ENCODE assay signal across 19 cellular contexts in the genomic region with DNA sequence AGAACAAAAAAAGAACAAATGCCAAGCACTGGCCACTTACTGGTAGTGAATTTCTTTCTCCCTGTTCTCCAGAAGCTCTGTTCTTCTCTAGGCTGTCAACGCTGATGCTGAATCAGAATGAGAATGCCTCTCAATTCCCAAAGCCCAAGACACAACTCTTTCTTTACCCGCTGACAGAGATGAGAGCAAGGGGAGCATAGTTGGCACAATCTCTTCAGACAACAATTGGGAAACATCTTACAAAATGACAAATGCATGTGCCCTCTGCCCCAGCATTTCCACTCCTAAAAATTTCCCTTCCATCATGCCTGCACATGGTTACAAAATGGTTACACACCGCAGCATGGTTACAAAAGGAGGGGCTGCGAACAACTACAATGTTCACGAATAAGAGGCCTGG. TPM values are rescaled to one million over a fixed set of nuclear protein-coding genes. Genes with fewer than 3 reads are reported as not detected.
DNase-seq lines count a peak whose midpoint lies in the region; ATAC-seq, FAIRE-seq and TF ChIP-seq lines count a peak whose summit lies in the region.
"Had no signal": no experiment of that assay in that cellular context is flagged by ENCODE, and none has a peak within 500 bp of the region (broad histone marks: within the 10 kb centered on the region; RNA-seq: fewer than 3 reads in every experiment).

No MANE protein-coding gene starts in this region.

- no peak overlapping the region for H3K27ac ChIP-seq in GM23338 (ENCODE audit: low read depth)
- no peak overlapping the region for H3K27ac ChIP-seq in astrocyte (ENCODE audit: low read depth, low read length)
- no peak overlapping the region for H3K27ac ChIP-seq in stomach
- H3K27ac ChIP-seq: A549, RWPE1 had no signal

- no peak for TF ChIP-seq CTCF in GM23338 (conservative IDR thresholded peaks at IDR 0.05; ENCODE audit: low read depth in 2 of 2)
- TF ChIP-seq CTCF in astrocyte (IDR thresholded peaks at IDR 0.05; ENCODE audit: insufficient read depth, low read depth, low read length): no peak
- no peak for TF ChIP-seq CTCF in stomach (IDR thresholded peaks at IDR 0.05)

- ATAC-seq in GM23338 (no peak), left lobe of liver (peak; percentile 32), sciatic nerve (peak; percentile 27), HG03565 (IDR thresholded peaks at IDR 0.05; ENCODE audit: unreplicated experiment) (no peak)
- ATAC-seq: A549 had no signal

- H3K4me1 Mint-ChIP-seq in GM23338: peaks cover 43% of the 10 kb centered on the region
- peaks cover 5% of the 10 kb centered on the region for H3K4me1 Mint-ChIP-seq in astrocyte (ENCODE audit: low read depth, unreplicated experiment)
- peaks cover 40% of the 10 kb centered on the region for H3K4me1 Mint-ChIP-seq in activated CD4-positive, alpha-beta T cell treated with anti-CD3 and anti-CD28 coated beads, Interleukin-2, amount 10 ng/mL, durations not matched to agents 24 days and 14 days

- peaks cover 59% of the 10 kb centered on the region for H4K20me1 ChIP-seq in GM23338 (replicated peaks; ENCODE audit: insufficient read depth)
- peaks cover 54% of the 10 kb centered on the region for H4K20me1 ChIP-seq in astrocyte (ENCODE audit: insufficient read depth, low read length)

- no peak overlapping the region for H2AFZ ChIP-seq in GM23338
- H2AFZ ChIP-seq in astrocyte (ENCODE audit: low read depth, low read length): no peak overlapping the region

- 82 to 89% (median 84%) methylated on average over 5 of the region's 5 CpGs for WGBS in stomach, 5 donors

- H3K27me3 ChIP-seq in GM23338 (ENCODE audit: insufficient read depth) (no peaks in the 10 kb centered on the region), astrocyte (ENCODE audit: insufficient read depth, low read length) (no peaks in the 10 kb centered on the region), stomach (no peaks in the 10 kb centered on the region)

- H3K79me2 ChIP-seq in GM23338 (replicated peaks; ENCODE audit: insufficient read depth) (peaks cover 100% of the 10 kb centered on the region), astrocyte (ENCODE audit: insufficient read depth, low read length) (peaks cover 75% of the 10 kb centered on the region)

- H3K9me3 Mint-ChIP-seq in GM23338 (no peaks in the 10 kb centered on the region), astrocyte (ENCODE audit: unreplicated experiment) (no peaks in the 10 kb centered on the region)
- H3K9me3 Mint-ChIP-seq in activated CD4-positive, alpha-beta T cell treated with anti-CD3 and anti-CD28 coated beads, Interleukin-2, amount 10 ng/mL, durations not matched to agents 24 days and 14 days: no peaks in the 10 kb centered on the region
- H3K9me3 Mint-ChIP-seq: CD4-positive, CD25-positive, alpha-beta regulatory T cell; IgD-negative memory B cell had no signal

- no peak overlapping the region for H3K4me2 ChIP-seq in GM23338
- no peak overlapping the region for H3K4me2 ChIP-seq in astrocyte (ENCODE audit: low read length)
- H3K4me2 ChIP-seq: A549 had no signal

- no peak for FAIRE-seq in astrocyte (lab: Jason Lieb, UNC)
- FAIRE-seq: A549 had no signal

- H3K9me2 ChIP-seq in GM23338 (ENCODE audit: insufficient read depth): no peaks in the 10 kb centered on the region

- no peaks in the 10 kb centered on the region; the same call in 2 of the 3 replicates for H3K36me3 Mint-ChIP-seq in GM23338 (ENCODE audit: low read depth)
- H3K36me3 Mint-ChIP-seq in astrocyte (ENCODE audit: low read depth, unreplicated experiment): peaks cover 5% of the 10 kb centered on the region
- peaks cover 2% of the 10 kb centered on the region for H3K36me3 Mint-ChIP-seq in activated CD4-positive, alpha-beta T cell treated with anti-CD3 and anti-CD28 coated beads, Interleukin-2, amount 10 ng/mL, durations not matched to agents 24 days and 14 days (ENCODE audit: low read depth)
- H3K36me3 Mint-ChIP-seq: CD4-positive, CD25-positive, alpha-beta regulatory T cell; IgD-negative memory B cell had no signal

- H3K27me3 Mint-ChIP-seq in GM23338 (ENCODE audit: insufficient read depth, low read depth, poor library complexity) (peaks cover 7% of the 10 kb centered on the region), astrocyte (ENCODE audit: low read depth, unreplicated experiment) (no peaks in the 10 kb centered on the region)
- no peaks in the 10 kb centered on the region for H3K27me3 Mint-ChIP-seq in activated CD4-positive, alpha-beta T cell treated with anti-CD3 and anti-CD28 coated beads, Interleukin-2, amount 10 ng/mL, durations not matched to agents 24 days and 14 days
- H3K27me3 Mint-ChIP-seq: CD4-positive, CD25-positive, alpha-beta regulatory T cell; IgD-negative memory B cell had no signal

- H3K4me3 Mint-ChIP-seq in GM23338 (no peak overlapping the region), astrocyte (ENCODE audit: unreplicated experiment) (peak overlapping the region; percentile 10)
- H3K4me3 Mint-ChIP-seq in activated CD4-positive, alpha-beta T cell treated with anti-CD3 and anti-CD28 coated beads, Interleukin-2, amount 10 ng/mL, durations not matched to agents 24 days and 14 days: no peak overlapping the region
- H3K4me3 Mint-ChIP-seq: IgD-negative memory B cell had no signal

- no peak overlapping the region for H3K9ac ChIP-seq in astrocyte (ENCODE audit: low read length)

- H3K9me3 ChIP-seq in astrocyte (ENCODE audit: insufficient read depth, low read depth, low read length) (no peaks in the 10 kb centered on the region), stomach (no peaks in the 10 kb centered on the region)
- H3K9me3 ChIP-seq: A549, Caco-2 had no signal

- DNase-seq in GM23338 (ENCODE audit: low spot score) (no peak), astrocyte (ENCODE audit: low read depth) (no peak), left lobe of liver (ENCODE audit: low spot score) (no peak), sciatic nerve (ENCODE audit: low spot score) (no peak), stomach (no peak), D341Med (ENCODE audit: low spot score) (no peak)
- DNase-seq in activated CD4-positive, alpha-beta T cell treated with anti-CD3 and anti-CD28 coated beads, Interleukin-2, amount 10 ng/mL, durations not matched to agents 24 days and 14 days: no peak
- DNase-seq: AML-193; Caco-2; CD4-positive, CD25-positive, alpha-beta regulatory T cell; DMS53; H7; NCI-H1436; NCI-H2029 treated with DMSO at 0.1 percent for 48 hours; NCI-H748 treated with DMSO at 0.1 percent for 48 hours had no signal

- no peaks in the 10 kb centered on the region for H3K36me3 ChIP-seq in GM23338 (ENCODE audit: insufficient read depth)
- peaks cover 2% of the 10 kb centered on the region for H3K36me3 ChIP-seq in astrocyte (ENCODE audit: insufficient read depth, low read length)
- no peaks in the 10 kb centered on the region for H3K36me3 ChIP-seq in stomach

- no peak for TF ChIP-seq POLR2A in stomach (IDR thresholded peaks at IDR 0.05)

- H3K4me3 ChIP-seq in GM23338: no peak overlapping the region
- H3K4me3 ChIP-seq in astrocyte (ENCODE audit: insufficient read depth, low read depth, low read length): no peak overlapping the region
- H3K4me3 ChIP-seq in stomach: no peak overlapping the region
- H3K4me3 ChIP-seq: A549 had no signal

- 0 out of 2 replicates have a peak overlapping the region, but pooled peaks have one; percentile 4 for H3K27ac Mint-ChIP-seq in GM23338
- H3K27ac Mint-ChIP-seq in astrocyte (ENCODE audit: unreplicated experiment): no peak overlapping the region
- no peak overlapping the region for H3K27ac Mint-ChIP-seq in activated CD4-positive, alpha-beta T cell treated with anti-CD3 and anti-CD28 coated beads, Interleukin-2, amount 10 ng/mL, durations not matched to agents 24 days and 14 days
- H3K27ac Mint-ChIP-seq: IgD-negative memory B cell had no signal

- intact Hi-C loops in sciatic nerve (cut with DNase I) (no loop called here), stomach (cut with DNase I; ENCODE audit: low total_unique reads) (no loop called here)
- intact Hi-C loops in activated CD4-positive, alpha-beta T cell treated with anti-CD3 and anti-CD28 coated beads, Interleukin-2, amount 10 ng/mL, durations not matched to agents 24 days and 14 days (cut with micrococcal nuclease): no loop called here

- no peaks in the 10 kb centered on the region for H3F3A ChIP-seq in GM23338 (replicated peaks; ENCODE audit: low read depth)

- H3K4me1 ChIP-seq in GM23338 (ENCODE audit: insufficient read depth) (no peaks in the 10 kb centered on the region; the same call in 1 of the 2 replicates), astrocyte (ENCODE audit: insufficient read depth, low read length) (peaks cover 10% of the 10 kb centered on the region), stomach (peaks cover 11 to 30% (median 15%) of the 10 kb centered on the region in 4 donors)
- H3K4me1 ChIP-seq: Caco-2 had no signal

- TF ChIP-seq EP300 in stomach (IDR thresholded peaks at IDR 0.05): no peak

TF ChIP-seq in GM23338, 12 proteins besides CTCF, POLR2A, EP300 and RAD21 (continues in another document):
- TF ChIP-seq ZNF114 (CRISPR knock-in tag; IDR thresholded peaks at IDR 0.05) (no peak), EZH2 (IDR thresholded peaks at IDR 0.05; ENCODE audit: low read depth, unreplicated experiment) (no peak), EZH2phosphoT487 (IDR thresholded peaks at IDR 0.05; ENCODE audit: unreplicated experiment) (no peak), NANOG (IDR thresholded peaks at IDR 0.05; ENCODE audit: borderline replicate concordance) (no peak)

RNA-seq across cellular contexts. Expression of gene KLHL25, which starts 14.1 kb away (rescaled TPM):
- 28.5 and 38.3 TPM in 2 replicates for total RNA-seq in GM23338 (2014; rRNA removed; shearing (Covaris generic))
- 5.2 and 5.8 TPM in 2 replicates for polyA plus RNA-seq in GM23338 (2016; fragmentation: Nextera tagmentation; extraction: Ambion mirVana)
- 4.7 and 5.6 TPM in 2 replicates for total RNA-seq in astrocyte
- total RNA-seq in left lobe of liver: 6.7 TPM
- total RNA-seq in sciatic nerve: 6.2 TPM
- total RNA-seq in stomach: 10 to 100 TPM in 1 of 5 donors, 1 to 10 TPM in 4; 1.2 to 36.2 (median 6.4) TPM
- 1 to 10 TPM; 4.3 to 6.4 (median 5.2) TPM for polyA plus RNA-seq in stomach
- 9.0 and 9.8 TPM in 2 replicates for total RNA-seq in activated CD4-positive, alpha-beta T cell treated with anti-CD3 and anti-CD28 coated beads, Interleukin-2, amount 10 ng/mL, durations not matched to agents 24 days and 14 days

Comparison
In these comparisons a context has a peak if more than half of its experiments do, and no peak if none do; other contexts are left out.
1. ATAC-seq: peak in left lobe of liver (single experiment) and sciatic nerve (single experiment); none in GM23338 (single experiment) and HG03565 (single experiment).